1 cellular context compared by ENCODE assay signal in the genomic region with DNA sequence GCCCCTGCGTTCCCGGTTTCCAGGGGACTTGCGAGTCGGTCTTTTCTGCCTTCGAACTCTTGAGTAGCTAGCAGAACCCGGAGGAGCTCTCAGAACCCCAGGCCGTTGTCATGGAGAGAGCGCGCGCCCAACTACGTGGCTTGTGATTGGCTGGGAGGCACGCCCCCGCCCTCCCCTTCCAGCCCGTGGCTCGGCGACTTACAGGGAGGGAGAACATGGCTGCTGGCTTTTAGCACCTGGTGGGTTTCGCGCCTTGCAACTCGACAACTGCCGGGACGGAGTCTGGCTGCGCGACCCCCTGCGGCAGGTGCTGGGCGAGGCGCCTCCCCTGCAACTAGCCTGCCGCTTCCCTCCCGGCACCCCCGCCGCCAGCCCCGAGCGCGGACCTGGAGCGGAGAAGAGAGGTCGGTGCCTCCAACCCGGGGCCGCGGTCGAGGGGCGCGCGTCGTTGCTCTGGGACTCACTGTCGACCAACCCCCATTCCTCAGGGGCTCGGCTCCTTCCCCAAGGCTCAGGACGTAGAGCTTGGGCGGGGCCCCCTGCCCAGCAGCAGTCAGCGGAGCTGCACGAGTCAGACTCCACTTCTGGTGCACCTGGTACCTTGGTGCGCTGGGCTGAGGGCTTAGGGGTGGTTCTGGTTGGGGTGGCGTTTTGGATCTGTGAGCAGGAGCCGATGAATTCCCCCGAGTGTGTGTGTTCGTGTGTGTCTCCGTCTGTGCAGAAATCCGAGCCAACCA.
A peak's percentile ranks its signal among the peaks of the same experiment; 100 is the strongest.
TF ChIP-seq lines count a peak whose summit lies in the region.

No MANE protein-coding gene starts in this region.

TF ChIP-seq in HepG2, 621 proteins besides CTCF, POLR2A, EP300 and RAD21 (continued from another document and continues in another):
- TF ChIP-seq, protein P1, sequence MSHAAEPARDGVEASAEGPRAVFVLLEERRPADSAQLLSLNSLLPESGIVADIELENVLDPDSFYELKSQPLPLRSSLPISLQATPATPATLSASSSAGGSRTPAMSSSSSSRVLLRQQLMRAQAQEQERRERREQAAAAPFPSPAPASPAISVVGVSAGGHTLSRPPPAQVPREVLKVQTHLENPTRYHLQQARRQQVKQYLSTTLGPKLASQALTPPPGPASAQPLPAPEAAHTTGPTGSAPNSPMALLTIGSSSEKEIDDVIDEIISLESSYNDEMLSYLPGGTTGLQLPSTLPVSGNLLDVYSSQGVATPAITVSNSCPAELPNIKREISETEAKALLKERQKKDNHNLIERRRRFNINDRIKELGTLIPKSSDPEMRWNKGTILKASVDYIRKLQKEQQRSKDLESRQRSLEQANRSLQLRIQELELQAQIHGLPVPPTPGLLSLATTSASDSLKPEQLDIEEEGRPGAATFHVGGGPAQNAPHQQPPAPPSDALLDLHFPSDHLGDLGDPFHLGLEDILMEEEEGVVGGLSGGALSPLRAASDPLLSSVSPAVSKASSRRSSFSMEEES (CRISPR knock-in tag; IDR thresholded peaks at IDR 0.05): peak; percentile 86
- no peak for TF ChIP-seq ZNF878 (CRISPR knock-in tag; IDR thresholded peaks at IDR 0.05)
- peak; percentile 82 for TF ChIP-seq IRF2 (CRISPR knock-in tag; IDR thresholded peaks at IDR 0.05)
- TF ChIP-seq, protein P2, sequence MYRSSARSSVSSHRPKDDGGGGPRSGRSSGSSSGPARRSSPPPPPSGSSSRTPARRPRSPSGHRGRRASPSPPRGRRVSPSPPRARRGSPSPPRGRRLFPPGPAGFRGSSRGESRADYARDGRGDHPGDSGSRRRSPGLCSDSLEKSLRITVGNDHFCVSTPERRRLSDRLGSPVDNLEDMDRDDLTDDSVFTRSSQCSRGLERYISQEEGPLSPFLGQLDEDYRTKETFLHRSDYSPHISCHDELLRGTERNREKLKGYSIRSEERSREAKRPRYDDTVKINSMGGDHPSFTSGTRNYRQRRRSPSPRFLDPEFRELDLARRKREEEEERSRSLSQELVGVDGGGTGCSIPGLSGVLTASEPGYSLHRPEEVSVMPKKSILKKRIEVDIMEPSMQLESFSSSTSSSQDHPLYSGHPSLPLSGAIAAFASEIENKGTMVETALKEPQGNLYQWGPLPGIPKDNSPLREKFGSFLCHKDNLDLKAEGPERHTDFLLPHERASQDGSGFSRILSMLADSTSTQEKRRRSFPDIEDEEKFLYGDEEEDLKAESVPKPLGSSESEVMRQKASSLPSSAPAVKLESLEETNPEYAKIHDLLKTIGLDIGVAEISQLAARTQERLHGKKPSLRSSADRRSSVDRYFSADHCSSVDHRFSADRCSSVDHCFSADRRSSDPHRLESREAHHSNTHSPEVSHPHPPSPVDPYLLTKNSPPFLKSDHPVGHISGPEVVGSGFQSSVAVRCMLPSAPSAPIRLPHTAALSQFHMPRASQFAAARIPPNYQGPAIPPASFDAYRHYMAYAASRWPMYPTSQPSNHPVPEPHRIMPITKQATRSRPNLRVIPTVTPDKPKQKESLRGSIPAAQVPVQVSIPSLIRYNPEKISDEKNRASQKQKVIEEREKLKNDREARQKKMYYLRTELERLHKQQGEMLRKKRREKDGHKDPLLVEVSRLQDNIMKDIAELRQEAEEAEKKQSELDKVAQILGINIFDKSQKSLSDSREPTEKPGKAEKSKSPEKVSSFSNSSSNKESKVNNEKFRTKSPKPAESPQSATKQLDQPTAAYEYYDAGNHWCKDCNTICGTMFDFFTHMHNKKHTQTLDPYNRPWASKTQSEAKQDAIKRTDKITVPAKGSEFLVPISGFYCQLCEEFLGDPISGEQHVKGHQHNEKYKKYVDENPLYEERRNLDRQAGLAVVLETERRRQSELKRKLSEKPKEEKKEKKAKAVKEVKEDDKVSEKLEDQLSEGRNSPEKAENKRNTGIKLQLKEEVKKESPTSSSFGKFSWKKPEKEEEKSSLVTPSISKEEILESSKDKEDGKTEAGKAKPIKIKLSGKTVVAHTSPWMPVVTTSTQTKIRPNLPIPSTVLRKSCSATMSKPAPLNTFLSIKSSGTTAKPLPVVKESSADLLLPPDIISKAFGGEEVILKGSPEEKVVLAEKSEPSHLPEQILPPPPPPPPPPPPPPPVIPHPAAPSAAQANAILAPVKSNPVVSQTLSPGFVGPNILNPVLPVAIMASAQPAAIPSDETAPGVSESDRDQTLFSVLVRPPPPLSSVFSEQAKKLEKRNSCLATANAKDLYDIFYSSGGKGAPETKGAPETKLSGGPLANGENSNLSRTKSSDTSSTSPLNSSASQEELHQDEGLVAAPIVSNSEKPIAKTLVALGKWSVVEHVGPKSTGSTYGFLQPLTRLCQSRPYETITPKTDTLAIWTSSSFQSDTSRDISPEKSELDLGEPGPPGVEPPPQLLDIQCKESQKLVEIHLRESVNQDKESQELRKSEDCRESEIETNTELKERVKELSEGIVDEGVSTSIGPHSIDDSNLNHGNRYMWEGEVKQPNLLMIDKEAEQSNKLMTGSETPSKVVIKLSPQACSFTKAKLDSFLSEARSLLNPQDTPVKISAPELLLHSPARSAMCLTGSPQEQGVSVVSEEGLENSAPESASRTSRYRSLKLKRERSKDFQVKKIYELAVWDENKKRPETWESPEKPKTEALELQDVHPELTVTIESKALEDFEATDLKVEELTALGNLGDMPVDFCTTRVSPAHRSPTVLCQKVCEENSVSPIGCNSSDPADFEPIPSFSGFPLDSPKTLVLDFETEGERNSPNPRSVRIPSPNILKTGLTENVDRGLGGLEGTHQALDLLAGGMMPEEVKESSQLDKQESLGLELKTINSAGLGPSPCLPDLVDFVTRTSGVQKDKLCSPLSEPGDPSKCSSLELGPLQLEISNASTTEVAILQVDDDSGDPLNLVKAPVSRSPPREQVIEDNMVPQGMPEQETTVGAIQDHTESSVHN (CRISPR knock-in tag; IDR thresholded peaks at IDR 0.05): peak; percentile 93; the same call in 1 of the 2 replicates
- peak; percentile 86; the same call in 1 of the 2 replicates for TF ChIP-seq YEATS2 (CRISPR knock-in tag; IDR thresholded peaks at IDR 0.05; ENCODE audit: borderline replicate concordance)
- TF ChIP-seq, protein P3, sequence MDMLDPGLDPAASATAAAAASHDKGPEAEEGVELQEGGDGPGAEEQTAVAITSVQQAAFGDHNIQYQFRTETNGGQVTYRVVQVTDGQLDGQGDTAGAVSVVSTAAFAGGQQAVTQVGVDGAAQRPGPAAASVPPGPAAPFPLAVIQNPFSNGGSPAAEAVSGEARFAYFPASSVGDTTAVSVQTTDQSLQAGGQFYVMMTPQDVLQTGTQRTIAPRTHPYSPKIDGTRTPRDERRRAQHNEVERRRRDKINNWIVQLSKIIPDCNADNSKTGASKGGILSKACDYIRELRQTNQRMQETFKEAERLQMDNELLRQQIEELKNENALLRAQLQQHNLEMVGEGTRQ (IDR thresholded peaks at IDR 0.05; ENCODE audit: low read depth, low read length): no peak
- TF ChIP-seq, protein P3 (CRISPR knock-in tag; IDR thresholded peaks at IDR 0.05; ENCODE audit: borderline replicate concordance): peak; percentile 26; the same call in 1 of the 2 replicates
- peak; percentile 96 for TF ChIP-seq SATB2 (CRISPR knock-in tag; IDR thresholded peaks at IDR 0.05)
- TF ChIP-seq HMG20A (CRISPR knock-in tag; IDR thresholded peaks at IDR 0.05; ENCODE audit: borderline replicate concordance): no peak
- TF ChIP-seq BCL6 (CRISPR knock-in tag; IDR thresholded peaks at IDR 0.05): peak; percentile 62
- TF ChIP-seq GFI1 (CRISPR knock-in tag; IDR thresholded peaks at IDR 0.05; ENCODE audit: borderline replicate concordance): 0 out of 2 replicates have a peak, but pooled peaks have one; percentile 51
- 0 out of 2 replicates have a peak, but pooled peaks have one; percentile 51 for TF ChIP-seq MZF1 (CRISPR knock-in tag; IDR thresholded peaks at IDR 0.05; ENCODE audit: borderline replicate concordance)
- peak; percentile 92 for TF ChIP-seq MXD4 (CRISPR knock-in tag; IDR thresholded peaks at IDR 0.05)
- TF ChIP-seq U2AF1 (optimal IDR thresholded peaks at IDR 0.05; ENCODE audit: low read depth, low read length): no peak
- TF ChIP-seq, protein P4, sequence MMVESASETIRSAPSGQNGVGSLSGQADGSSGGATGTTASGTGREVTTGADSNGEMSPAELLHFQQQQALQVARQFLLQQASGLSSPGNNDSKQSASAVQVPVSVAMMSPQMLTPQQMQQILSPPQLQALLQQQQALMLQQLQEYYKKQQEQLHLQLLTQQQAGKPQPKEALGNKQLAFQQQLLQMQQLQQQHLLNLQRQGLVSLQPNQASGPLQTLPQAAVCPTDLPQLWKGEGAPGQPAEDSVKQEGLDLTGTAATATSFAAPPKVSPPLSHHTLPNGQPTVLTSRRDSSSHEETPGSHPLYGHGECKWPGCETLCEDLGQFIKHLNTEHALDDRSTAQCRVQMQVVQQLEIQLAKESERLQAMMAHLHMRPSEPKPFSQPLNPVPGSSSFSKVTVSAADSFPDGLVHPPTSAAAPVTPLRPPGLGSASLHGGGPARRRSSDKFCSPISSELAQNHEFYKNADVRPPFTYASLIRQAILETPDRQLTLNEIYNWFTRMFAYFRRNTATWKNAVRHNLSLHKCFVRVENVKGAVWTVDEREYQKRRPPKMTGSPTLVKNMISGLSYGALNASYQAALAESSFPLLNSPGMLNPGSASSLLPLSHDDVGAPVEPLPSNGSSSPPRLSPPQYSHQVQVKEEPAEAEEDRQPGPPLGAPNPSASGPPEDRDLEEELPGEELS (CRISPR knock-in tag; IDR thresholded peaks at IDR 0.05): peak; percentile 58; the same call in 1 of the 2 replicates
- TF ChIP-seq TBX2 (CRISPR knock-in tag; IDR thresholded peaks at IDR 0.05; ENCODE audit: borderline replicate concordance): peak; percentile 88
- TF ChIP-seq ZMAT3 (CRISPR knock-in tag; conservative IDR thresholded peaks at IDR 0.05): peak; percentile 93; the same call in 1 of the 2 replicates
- no peak for TF ChIP-seq KDM4B (CRISPR knock-in tag; IDR thresholded peaks at IDR 0.05)
- TF ChIP-seq ZBTB8A (CRISPR knock-in tag; IDR thresholded peaks at IDR 0.05; ENCODE audit: borderline replicate concordance, low read depth): peak; percentile 86; the same call in 1 of the 2 replicates
- peak; percentile 86; the same call in 1 of the 2 replicates for TF ChIP-seq ZNF343 (CRISPR knock-in tag; IDR thresholded peaks at IDR 0.05)
- TF ChIP-seq ZNF354B (CRISPR knock-in tag; IDR thresholded peaks at IDR 0.05): 0 out of 2 replicates have a peak, but pooled peaks have one; percentile 69
- TF ChIP-seq WIZ (CRISPR knock-in tag; IDR thresholded peaks at IDR 0.05): peak; percentile 92; the same call in 1 of the 2 replicates
- peak; percentile 79 for TF ChIP-seq TAF15 (IDR thresholded peaks at IDR 0.05; ENCODE audit: low read depth, low read length, poor library complexity, severe bottlenecking)
- TF ChIP-seq ZNF782 (CRISPR knock-in tag; IDR thresholded peaks at IDR 0.05; ENCODE audit: borderline replicate concordance): peak; percentile 98
- TF ChIP-seq ARNTL (CRISPR knock-in tag; IDR thresholded peaks at IDR 0.05): peak; percentile 64
- peak; percentile 26; the same call in 1 of the 2 replicates for TF ChIP-seq GATAD2A (CRISPR knock-in tag; IDR thresholded peaks at IDR 0.05)
- TF ChIP-seq ZFP37 (CRISPR knock-in tag; IDR thresholded peaks at IDR 0.05; ENCODE audit: borderline replicate concordance): peak; percentile 93
- peak; percentile 34; the same call in 1 of the 2 replicates for TF ChIP-seq ZSCAN25 (CRISPR knock-in tag; IDR thresholded peaks at IDR 0.05)
- TF ChIP-seq, protein P5, sequence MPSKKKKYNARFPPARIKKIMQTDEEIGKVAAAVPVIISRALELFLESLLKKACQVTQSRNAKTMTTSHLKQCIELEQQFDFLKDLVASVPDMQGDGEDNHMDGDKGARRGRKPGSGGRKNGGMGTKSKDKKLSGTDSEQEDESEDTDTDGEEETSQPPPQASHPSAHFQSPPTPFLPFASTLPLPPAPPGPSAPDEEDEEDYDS (CRISPR knock-in tag; IDR thresholded peaks at IDR 0.05): peak; percentile 47; the same call in 1 of the 2 replicates
- peak; percentile 99 for TF ChIP-seq ZNF607 (CRISPR knock-in tag; IDR thresholded peaks at IDR 0.05; ENCODE audit: borderline replicate concordance)
- no peak; the same call in 1 of the 2 replicates for TF ChIP-seq ZNF484 (CRISPR knock-in tag; IDR thresholded peaks at IDR 0.05; ENCODE audit: borderline replicate concordance, low read depth)
- TF ChIP-seq, protein P6, sequence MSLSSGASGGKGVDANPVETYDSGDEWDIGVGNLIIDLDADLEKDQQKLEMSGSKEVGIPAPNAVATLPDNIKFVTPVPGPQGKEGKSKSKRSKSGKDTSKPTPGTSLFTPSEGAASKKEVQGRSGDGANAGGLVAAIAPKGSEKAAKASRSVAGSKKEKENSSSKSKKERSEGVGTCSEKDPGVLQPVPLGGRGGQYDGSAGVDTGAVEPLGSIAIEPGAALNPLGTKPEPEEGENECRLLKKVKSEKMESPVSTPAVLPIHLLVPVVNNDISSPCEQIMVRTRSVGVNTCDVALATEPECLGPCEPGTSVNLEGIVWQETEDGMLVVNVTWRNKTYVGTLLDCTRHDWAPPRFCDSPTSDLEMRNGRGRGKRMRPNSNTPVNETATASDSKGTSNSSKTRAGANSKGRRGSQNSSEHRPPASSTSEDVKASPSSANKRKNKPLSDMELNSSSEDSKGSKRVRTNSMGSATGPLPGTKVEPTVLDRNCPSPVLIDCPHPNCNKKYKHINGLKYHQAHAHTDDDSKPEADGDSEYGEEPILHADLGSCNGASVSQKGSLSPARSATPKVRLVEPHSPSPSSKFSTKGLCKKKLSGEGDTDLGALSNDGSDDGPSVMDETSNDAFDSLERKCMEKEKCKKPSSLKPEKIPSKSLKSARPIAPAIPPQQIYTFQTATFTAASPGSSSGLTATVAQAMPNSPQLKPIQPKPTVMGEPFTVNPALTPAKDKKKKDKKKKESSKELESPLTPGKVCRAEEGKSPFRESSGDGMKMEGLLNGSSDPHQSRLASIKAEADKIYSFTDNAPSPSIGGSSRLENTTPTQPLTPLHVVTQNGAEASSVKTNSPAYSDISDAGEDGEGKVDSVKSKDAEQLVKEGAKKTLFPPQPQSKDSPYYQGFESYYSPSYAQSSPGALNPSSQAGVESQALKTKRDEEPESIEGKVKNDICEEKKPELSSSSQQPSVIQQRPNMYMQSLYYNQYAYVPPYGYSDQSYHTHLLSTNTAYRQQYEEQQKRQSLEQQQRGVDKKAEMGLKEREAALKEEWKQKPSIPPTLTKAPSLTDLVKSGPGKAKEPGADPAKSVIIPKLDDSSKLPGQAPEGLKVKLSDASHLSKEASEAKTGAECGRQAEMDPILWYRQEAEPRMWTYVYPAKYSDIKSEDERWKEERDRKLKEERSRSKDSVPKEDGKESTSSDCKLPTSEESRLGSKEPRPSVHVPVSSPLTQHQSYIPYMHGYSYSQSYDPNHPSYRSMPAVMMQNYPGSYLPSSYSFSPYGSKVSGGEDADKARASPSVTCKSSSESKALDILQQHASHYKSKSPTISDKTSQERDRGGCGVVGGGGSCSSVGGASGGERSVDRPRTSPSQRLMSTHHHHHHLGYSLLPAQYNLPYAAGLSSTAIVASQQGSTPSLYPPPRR (CRISPR knock-in tag; IDR thresholded peaks at IDR 0.05; ENCODE audit: borderline replicate concordance): peak; percentile 62
- peak; percentile 93; the same call in 1 of the 2 replicates for TF ChIP-seq AKAP8 (CRISPR knock-in tag; IDR thresholded peaks at IDR 0.05)
- TF ChIP-seq ZSCAN29 (CRISPR knock-in tag; conservative IDR thresholded peaks at IDR 0.05): peak; percentile 79; the same call in 1 of the 2 replicates
- TF ChIP-seq GATA4 (IDR thresholded peaks at IDR 0.05; ENCODE audit: borderline replicate concordance, low read depth): peak; percentile 40; the same call in 1 of the 2 replicates
- TF ChIP-seq MTA1 (CRISPR knock-in tag; IDR thresholded peaks at IDR 0.05; ENCODE audit: borderline replicate concordance): peak; percentile 93
- TF ChIP-seq GATAD1 (CRISPR knock-in tag; IDR thresholded peaks at IDR 0.05): peak; percentile 87
- TF ChIP-seq ZNF616 (CRISPR knock-in tag; IDR thresholded peaks at IDR 0.05; ENCODE audit: low read depth): peak; percentile 93
